In the genomic region with DNA sequence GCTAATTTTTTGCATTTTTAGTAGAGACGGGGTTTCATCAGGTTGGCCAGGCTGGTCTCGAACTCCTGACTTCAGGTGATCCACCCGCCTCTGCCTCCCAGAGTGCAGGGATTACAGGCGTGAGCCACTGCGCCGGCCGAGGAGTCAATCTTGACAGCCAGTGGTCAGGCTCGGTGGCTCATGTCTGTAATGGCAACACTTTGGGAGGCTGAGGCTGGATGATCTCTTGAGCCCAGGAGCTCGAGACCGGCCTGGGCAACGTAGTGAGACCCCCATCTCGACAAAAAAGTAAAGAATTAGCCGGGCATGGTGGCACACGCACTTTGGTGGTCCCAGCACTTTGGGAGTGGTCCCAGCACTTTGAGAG, we compare ENCODE assay signal across 1 cellular context.
TF ChIP-seq lines count a peak whose summit lies in the region.

No MANE protein-coding gene starts in this region.

TF ChIP-seq in GM23338, 12 proteins besides CTCF, POLR2A, EP300 and RAD21 (continued from another document):
- TF ChIP-seq, protein P1, sequence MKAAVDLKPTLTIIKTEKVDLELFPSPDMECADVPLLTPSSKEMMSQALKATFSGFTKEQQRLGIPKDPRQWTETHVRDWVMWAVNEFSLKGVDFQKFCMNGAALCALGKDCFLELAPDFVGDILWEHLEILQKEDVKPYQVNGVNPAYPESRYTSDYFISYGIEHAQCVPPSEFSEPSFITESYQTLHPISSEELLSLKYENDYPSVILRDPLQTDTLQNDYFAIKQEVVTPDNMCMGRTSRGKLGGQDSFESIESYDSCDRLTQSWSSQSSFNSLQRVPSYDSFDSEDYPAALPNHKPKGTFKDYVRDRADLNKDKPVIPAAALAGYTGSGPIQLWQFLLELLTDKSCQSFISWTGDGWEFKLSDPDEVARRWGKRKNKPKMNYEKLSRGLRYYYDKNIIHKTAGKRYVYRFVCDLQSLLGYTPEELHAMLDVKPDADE (IDR thresholded peaks at IDR 0.05): no peak
- TF ChIP-seq STAT1 (IDR thresholded peaks at IDR 0.05; ENCODE audit: unreplicated experiment) (no peak), POLR2AphosphoS5 (IDR thresholded peaks at IDR 0.05; ENCODE audit: low read depth) (no peak), CREB1 (CRISPR knock-in tag; IDR thresholded peaks at IDR 0.05; ENCODE audit: low read depth) (no peak), NANOG (IDR thresholded peaks at IDR 0.05; ENCODE audit: borderline replicate concordance) (no peak), EZH2 (IDR thresholded peaks at IDR 0.05; ENCODE audit: low read depth, unreplicated experiment) (no peak)
TF ChIP-seq in GM23338: peak in this region for 0.
